ENCODE assay signal across 10 cellular contexts in the genomic region with DNA sequence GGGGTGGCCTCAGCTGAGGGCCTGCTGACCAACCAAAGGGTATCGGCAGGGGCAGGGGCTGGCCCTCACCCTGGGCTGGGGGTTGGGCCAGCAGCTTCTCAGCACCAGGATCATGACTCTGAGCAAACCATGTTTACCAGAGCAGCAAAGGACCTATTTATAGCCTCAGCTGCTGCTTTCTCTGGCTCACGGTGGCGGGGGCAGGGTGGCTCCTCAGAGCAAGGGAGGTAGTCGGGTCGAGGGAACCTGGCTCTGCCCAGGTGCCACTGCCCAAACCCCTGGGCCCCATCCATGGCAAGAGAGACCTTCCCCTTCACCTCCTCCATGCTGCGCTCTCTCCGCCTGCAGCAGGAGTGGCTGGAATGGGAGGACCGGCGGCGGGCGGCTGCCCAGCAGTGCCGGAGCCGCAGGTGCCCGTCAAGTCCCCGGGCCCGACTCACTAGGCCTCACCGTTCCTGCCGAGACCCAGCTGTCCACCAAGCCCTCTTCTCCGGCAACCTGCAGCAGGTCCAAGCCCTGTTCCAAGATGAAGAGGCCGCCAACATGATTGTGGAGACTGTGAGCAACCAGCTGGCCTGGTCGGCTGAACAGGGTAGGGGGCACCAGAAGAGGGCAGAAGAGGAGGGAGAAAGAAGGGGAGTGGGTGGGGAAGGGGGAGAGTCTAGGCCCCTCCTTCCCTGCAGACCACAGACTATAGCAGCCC. TPM values are rescaled to one million over a fixed set of nuclear protein-coding genes. Genes with fewer than 3 reads are reported as not detected.
DNase-seq lines count a peak whose midpoint lies in the region; ATAC-seq and TF ChIP-seq lines count a peak whose summit lies in the region.
"Had no signal": no experiment of that assay in that cellular context is flagged by ENCODE, and none has a peak within 500 bp of the region (broad histone marks: within the 10 kb centered on the region; RNA-seq: fewer than 3 reads in every experiment).

A gene with protein sequence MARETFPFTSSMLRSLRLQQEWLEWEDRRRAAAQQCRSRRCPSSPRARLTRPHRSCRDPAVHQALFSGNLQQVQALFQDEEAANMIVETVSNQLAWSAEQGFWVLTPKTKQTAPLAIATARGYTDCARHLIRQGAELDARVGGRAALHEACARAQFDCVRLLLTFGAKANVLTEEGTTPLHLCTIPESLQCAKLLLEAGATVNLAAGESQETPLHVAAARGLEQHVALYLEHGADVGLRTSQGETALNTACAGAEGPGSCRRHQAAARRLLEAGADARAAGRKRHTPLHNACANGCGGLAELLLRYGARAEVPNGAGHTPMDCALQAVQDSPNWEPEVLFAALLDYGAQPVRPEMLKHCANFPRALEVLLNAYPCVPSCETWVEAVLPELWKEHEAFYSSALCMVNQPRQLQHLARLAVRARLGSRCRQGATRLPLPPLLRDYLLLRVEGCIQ (plus strand): TSS at position 206 of the 703 bp plus-strand sequence. CDS start 86 bp downstream, at position 292.

- H3K27me3 ChIP-seq in neural progenitor cell = no peaks in the 10 kb centered on the region

- peaks cover 21% of the 10 kb centered on the region for H3K4me1 Mint-ChIP-seq in neural progenitor cell

- H3K4me3 ChIP-seq in fibroblast of mammary gland (ENCODE audit: control insufficient read depth, low read depth, low read length) (no peak within 1 kb of the TSS), neural progenitor cell (no peak within 1 kb of the TSS)
- H3K4me3 ChIP-seq: skin epidermis had no signal

- H3F3A ChIP-seq in neural progenitor cell (ENCODE audit: low read depth) = peaks cover 3% of the 10 kb centered on the region

- H3K4me3 Mint-ChIP-seq in neural progenitor cell = no peak within 1 kb of the TSS

- H2AFZ ChIP-seq in neural progenitor cell (replicated peaks) = no peak within 1 kb of the TSS

- peak within 1 kb of the TSS; percentile 45 for H3K4me2 ChIP-seq in neural progenitor cell

- DNase-seq in D341Med (ENCODE audit: low spot score) (peak; percentile 36), NCI-H69 (lab: John Stamatoyannopoulos, UW) (peak; percentile 31), fibroblast of mammary gland (ENCODE audit: low read depth) (peak; percentile 15), neural progenitor cell (ENCODE audit: low spot score) (peak; percentile 40), NCI-H187 treated with DMSO at 0.1 percent for 48 hours (lab: John Stamatoyannopoulos, UW) (no peak)
- no peak for DNase-seq in stimulated activated CD4-positive, alpha-beta T cell treated with anti-CD3 and anti-CD28 coated beads, Interleukin-4, amount 100 ng/mL, for 4 hours

- TF ChIP-seq CTCF in fibroblast of mammary gland (conservative IDR thresholded peaks at IDR 0.05; ENCODE audit: control insufficient read depth, insufficient read depth, low read depth, low read length) = no peak
- TF ChIP-seq CTCF in neural progenitor cell (IDR thresholded peaks at IDR 0.05) = peak; percentile 19

- H3K9ac ChIP-seq in neural progenitor cell = no peak within 1 kb of the TSS

- no peak within 1 kb of the TSS for H3K27ac ChIP-seq in neural progenitor cell
- H3K27ac ChIP-seq: epithelial cell of prostate, skin epidermis had no signal

- no peaks in the 10 kb centered on the region for H3K79me2 ChIP-seq in neural progenitor cell (ENCODE audit: low read depth)

- no peaks in the 10 kb centered on the region for H4K20me1 ChIP-seq in neural progenitor cell (ENCODE audit: low read depth)

- peaks cover 11% of the 10 kb centered on the region for H3K4me1 ChIP-seq in neural progenitor cell

- H3K27ac Mint-ChIP-seq in neural progenitor cell = no peak within 1 kb of the TSS

- H3K36me3 Mint-ChIP-seq in neural progenitor cell = peaks cover 5% of the 10 kb centered on the region

- no peaks in the 10 kb centered on the region for H3K36me3 ChIP-seq in neural progenitor cell

- H3K9me3 ChIP-seq in neural progenitor cell (ENCODE audit: low read depth) = no peaks in the 10 kb centered on the region

- H3K9me3 Mint-ChIP-seq in neural progenitor cell = no peaks in the 10 kb centered on the region

- peaks cover 4% of the 10 kb centered on the region for H3K27me3 Mint-ChIP-seq in neural progenitor cell (ENCODE audit: insufficient read depth, low read depth)

- ATAC-seq in HG03095 (IDR thresholded peaks at IDR 0.05; ENCODE audit: unreplicated experiment) = no peak
- ATAC-seq in GM18867 (IDR thresholded peaks at IDR 0.05; ENCODE audit: unreplicated experiment) = no peak

RNA-seq across cellular contexts. Expression of the gene that starts here (rescaled TPM):
- not detected in 2 replicates for total RNA-seq in neural progenitor cell (ENCODE audit: low replicate concordance)

Comparison
In these comparisons a context has a peak if more than half of its experiments do, and no peak if none do; other contexts are left out.
1. Peak in DNase-seq and H3K4me2 ChIP-seq in neural progenitor cell; RNA of the gene not detected or under 1 TPM.
2. DNase-seq: peak in D341Med (single experiment), NCI-H69 (single experiment) and fibroblast of mammary gland (single experiment); none in NCI-H187 treated with DMSO at 0.1 percent for 48 hours (single experiment) and stimulated activated CD4-positive, alpha-beta T cell treated with anti-CD3 and anti-CD28 coated beads, Interleukin-4, amount 100 ng/mL, for 4 hours (0 of 2).